In the genomic region with DNA sequence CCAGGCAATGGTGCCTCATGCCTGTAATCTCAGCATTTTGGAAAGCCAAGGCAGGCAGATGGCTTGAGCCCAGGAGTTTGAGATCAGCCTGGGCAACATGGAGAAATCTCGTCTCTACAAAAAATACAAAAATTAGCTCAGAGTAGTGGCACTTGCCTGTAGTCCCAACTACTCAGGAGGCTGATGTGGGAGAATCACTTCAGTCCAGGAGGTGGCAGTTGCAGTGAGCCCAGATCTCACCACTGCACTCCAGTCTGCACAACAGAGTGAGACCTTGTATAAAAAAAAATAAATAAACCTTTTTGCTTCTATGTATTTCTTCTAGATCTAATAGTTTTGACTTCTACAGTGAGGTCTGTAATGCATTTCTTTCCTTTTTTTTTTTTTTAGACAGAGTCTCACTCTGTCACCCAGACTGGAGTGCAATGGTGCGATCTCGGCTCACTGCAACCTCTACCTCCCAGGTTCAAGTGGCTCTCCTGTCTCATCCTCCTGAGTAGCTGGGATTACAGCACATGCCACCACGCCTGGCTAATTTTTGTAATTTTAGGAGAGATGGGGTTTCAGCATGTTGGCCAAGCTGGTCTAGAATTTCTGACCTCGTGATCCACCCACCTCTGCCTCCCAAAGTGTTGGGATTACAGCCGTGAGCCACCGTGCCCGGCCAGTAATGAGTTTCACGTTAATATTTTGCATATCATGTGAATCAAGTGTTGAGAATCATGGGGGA, we compare ENCODE assay signal across 29 cellular contexts.
"Had no signal": no experiment of that assay in that cellular context is flagged by ENCODE, and none has a peak within 500 bp of the region (broad histone marks: within the 10 kb centered on the region; RNA-seq: fewer than 3 reads in every experiment).

No MANE protein-coding gene starts in this region.

- ATAC-seq: activated CD4-positive, alpha-beta T cell treated with anti-CD3 and anti-CD28 coated beads for 36 hours; left cardiac atrium; left ventricle myocardium superior; pancreas; stimulated activated memory B cell treated with anti-CD40 and anti-IgM and Interleukin-4, amounts not matched to agents 10 μg/mL and 1 μg/mL and 100 μg/mL, for 72 hours; stimulated activated naive CD8-positive, alpha-beta T cell treated with anti-CD3 and anti-CD28 coated beads, Interleukin-15, amount 100 ng/mL, for 72 hours; T-helper 17 cell; upper lobe of right lung had no signal

- H3K4me1 Mint-ChIP-seq: naive B cell had no signal

- H3K4me3 Mint-ChIP-seq: activated B cell treated with CpG ODN at 0.5 μM for 24 hours; activated CD4-positive, alpha-beta T cell treated with anti-CD3 and anti-CD28 coated beads for 36 hours; activated naive CD8-positive, alpha-beta T cell; brain; naive B cell; stimulated activated memory B cell treated with anti-CD40 and anti-IgM and Interleukin-4, amounts not matched to agents 10 μg/mL and 1 μg/mL and 100 μg/mL, for 72 hours; stimulated activated naive CD8-positive, alpha-beta T cell treated with anti-CD3 and anti-CD28 coated beads, Interleukin-15, amount 100 ng/mL, for 72 hours; T-helper 17 cell had no signal

- H3K9me3 ChIP-seq: ascending aorta, colonic mucosa, pancreas, prostate gland, sigmoid colon, upper lobe of right lung had no signal

- H3K36me3 Mint-ChIP-seq: activated naive CD8-positive, alpha-beta T cell; brain; naive B cell; stimulated activated memory B cell treated with anti-CD40 and anti-IgM and Interleukin-4, amounts not matched to agents 10 μg/mL and 1 μg/mL and 100 μg/mL, for 72 hours had no signal

- DNase-seq: activated B cell treated with CpG ODN at 0.5 μM for 24 hours; activated CD4-positive, alpha-beta T cell treated with anti-CD3 and anti-CD28 coated beads for 36 hours; activated CD4-positive, alpha-beta T cell treated with anti-CD3 and anti-CD28 coated beads, Interleukin-2, amount 50 U/mL, for 48 hours; activated CD8-positive, alpha-beta memory T cell treated with anti-CD3 and anti-CD28 coated beads for 24 hours; activated effector memory CD4-positive, alpha-beta T cell treated with Interleukin-2 at 50 U/mL for 16 hours; activated naive CD4-positive, alpha-beta T cell treated with Interleukin-2 at 50 U/mL for 16 hours; cerebellar nuclear complex; colonic mucosa; effector CD8-positive, alpha-beta T cell; left cardiac atrium; left ventricle myocardium superior; naive B cell; pancreas; retina; sigmoid colon; small intestine; stimulated activated CD4-positive, alpha-beta T cell treated with anti-CD3 and anti-CD28 coated beads, Interleukin-4, amount 100 ng/mL, for 4 hours; stimulated activated CD8-positive, alpha-beta memory T cell treated with anti-CD3 and anti-CD28 coated beads, Interleukin-4, amount 100 ng/mL, for 48 hours; stimulated activated naive CD8-positive, alpha-beta T cell treated with anti-CD3 and anti-CD28 coated beads, Interleukin-15, amount 100 ng/mL, for 72 hours; substantia nigra; T-helper 17 cell; upper lobe of right lung had no signal

- H3K36me3 ChIP-seq: ascending aorta, cardiac muscle cell, colonic mucosa, pancreas, prostate gland, sigmoid colon, upper lobe of right lung had no signal

- H3K27ac Mint-ChIP-seq: activated B cell treated with CpG ODN at 0.5 μM for 24 hours; activated CD4-positive, alpha-beta T cell treated with anti-CD3 and anti-CD28 coated beads for 36 hours; activated naive CD8-positive, alpha-beta T cell; brain; naive B cell; stimulated activated memory B cell treated with anti-CD40 and anti-IgM and Interleukin-4, amounts not matched to agents 10 μg/mL and 1 μg/mL and 100 μg/mL, for 72 hours; stimulated activated naive CD8-positive, alpha-beta T cell treated with anti-CD3 and anti-CD28 coated beads, Interleukin-15, amount 100 ng/mL, for 72 hours; T-helper 17 cell had no signal

- H3K27me3 Mint-ChIP-seq: activated B cell treated with CpG ODN at 0.5 μM for 24 hours; brain; stimulated activated memory B cell treated with anti-CD40 and anti-IgM and Interleukin-4, amounts not matched to agents 10 μg/mL and 1 μg/mL and 100 μg/mL, for 72 hours; stimulated activated naive CD8-positive, alpha-beta T cell treated with anti-CD3 and anti-CD28 coated beads, Interleukin-15, amount 100 ng/mL, for 72 hours had no signal

- H3K4me1 ChIP-seq: ascending aorta, colonic mucosa, prostate gland, sigmoid colon had no signal

- H3K27ac ChIP-seq: ascending aorta, cardiac muscle cell, colonic mucosa, pancreas, prostate gland, sigmoid colon, upper lobe of right lung had no signal

- H3K9me3 Mint-ChIP-seq: activated B cell treated with CpG ODN at 0.5 μM for 24 hours; naive B cell; stimulated activated naive CD8-positive, alpha-beta T cell treated with anti-CD3 and anti-CD28 coated beads, Interleukin-15, amount 100 ng/mL, for 72 hours had no signal

- H3K27me3 ChIP-seq: ascending aorta, cardiac muscle cell, pancreas, sigmoid colon, upper lobe of right lung had no signal

- H3K4me3 ChIP-seq: ascending aorta, cardiac muscle cell, colonic mucosa, pancreas, prostate gland, sigmoid colon, upper lobe of right lung had no signal

- FAIRE-seq: islet of Langerhans, pancreas, small intestine had no signal
